1 cellular context compared by ENCODE assay signal in the genomic region with DNA sequence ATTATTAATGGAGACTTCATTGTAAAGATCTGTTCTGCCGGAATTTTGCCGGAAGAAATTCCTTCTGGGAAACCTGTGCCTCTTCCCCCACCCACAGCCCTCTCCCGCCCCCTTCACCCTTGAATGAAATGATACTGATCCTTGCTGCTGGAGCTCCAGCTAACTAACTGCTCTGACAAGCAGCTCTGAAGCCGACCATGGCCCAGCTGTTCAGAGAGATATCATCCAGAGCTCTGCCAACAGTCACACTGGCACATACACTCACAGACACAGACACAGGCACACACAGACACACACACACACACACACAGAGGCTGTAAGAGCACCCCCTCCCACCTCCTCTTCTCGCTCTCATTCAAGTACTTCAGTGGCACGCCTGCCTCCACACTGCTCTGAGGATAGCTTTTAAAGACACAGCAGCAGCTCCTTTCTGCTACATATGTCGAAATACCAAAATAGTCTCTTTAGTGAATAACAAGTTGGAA.
TF ChIP-seq lines count a peak whose summit lies in the region.

No MANE protein-coding gene starts in this region.

TF ChIP-seq in HEK293, 187 proteins besides CTCF, POLR2A, EP300 and RAD21 (continued from another document and continues in another):
- TF ChIP-seq, protein P1, sequence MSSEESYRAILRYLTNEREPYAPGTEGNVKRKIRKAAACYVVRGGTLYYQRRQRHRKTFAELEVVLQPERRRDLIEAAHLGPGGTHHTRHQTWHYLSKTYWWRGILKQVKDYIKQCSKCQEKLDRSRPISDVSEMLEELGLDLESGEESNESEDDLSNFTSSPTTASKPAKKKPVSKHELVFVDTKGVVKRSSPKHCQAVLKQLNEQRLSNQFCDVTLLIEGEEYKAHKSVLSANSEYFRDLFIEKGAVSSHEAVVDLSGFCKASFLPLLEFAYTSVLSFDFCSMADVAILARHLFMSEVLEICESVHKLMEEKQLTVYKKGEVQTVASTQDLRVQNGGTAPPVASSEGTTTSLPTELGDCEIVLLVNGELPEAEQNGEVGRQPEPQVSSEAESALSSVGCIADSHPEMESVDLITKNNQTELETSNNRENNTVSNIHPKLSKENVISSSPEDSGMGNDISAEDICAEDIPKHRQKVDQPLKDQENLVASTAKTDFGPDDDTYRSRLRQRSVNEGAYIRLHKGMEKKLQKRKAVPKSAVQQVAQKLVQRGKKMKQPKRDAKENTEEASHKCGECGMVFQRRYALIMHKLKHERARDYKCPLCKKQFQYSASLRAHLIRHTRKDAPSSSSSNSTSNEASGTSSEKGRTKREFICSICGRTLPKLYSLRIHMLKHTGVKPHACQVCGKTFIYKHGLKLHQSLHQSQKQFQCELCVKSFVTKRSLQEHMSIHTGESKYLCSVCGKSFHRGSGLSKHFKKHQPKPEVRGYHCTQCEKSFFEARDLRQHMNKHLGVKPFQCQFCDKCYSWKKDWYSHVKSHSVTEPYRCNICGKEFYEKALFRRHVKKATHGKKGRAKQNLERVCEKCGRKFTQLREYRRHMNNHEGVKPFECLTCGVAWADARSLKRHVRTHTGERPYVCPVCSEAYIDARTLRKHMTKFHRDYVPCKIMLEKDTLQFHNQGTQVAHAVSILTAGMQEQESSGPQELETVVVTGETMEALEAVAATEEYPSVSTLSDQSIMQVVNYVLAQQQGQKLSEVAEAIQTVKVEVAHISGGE (tag by site-specific recombination; conservative IDR thresholded peaks at IDR 0.05; ENCODE audit: low read depth), result no peak
- TF ChIP-seq ZNF214 (tag by site-specific recombination; IDR thresholded peaks at IDR 0.05; ENCODE audit: borderline replicate concordance), result no peak
- TF ChIP-seq TRIM28 (IDR thresholded peaks at IDR 0.05; ENCODE audit: borderline replicate concordance, low read length), result no peak
- TF ChIP-seq, protein P2, sequence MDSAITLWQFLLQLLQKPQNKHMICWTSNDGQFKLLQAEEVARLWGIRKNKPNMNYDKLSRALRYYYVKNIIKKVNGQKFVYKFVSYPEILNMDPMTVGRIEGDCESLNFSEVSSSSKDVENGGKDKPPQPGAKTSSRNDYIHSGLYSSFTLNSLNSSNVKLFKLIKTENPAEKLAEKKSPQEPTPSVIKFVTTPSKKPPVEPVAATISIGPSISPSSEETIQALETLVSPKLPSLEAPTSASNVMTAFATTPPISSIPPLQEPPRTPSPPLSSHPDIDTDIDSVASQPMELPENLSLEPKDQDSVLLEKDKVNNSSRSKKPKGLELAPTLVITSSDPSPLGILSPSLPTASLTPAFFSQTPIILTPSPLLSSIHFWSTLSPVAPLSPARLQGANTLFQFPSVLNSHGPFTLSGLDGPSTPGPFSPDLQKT (IDR thresholded peaks at IDR 0.05; ENCODE audit: borderline replicate concordance, low read depth, low read length), result no peak
- TF ChIP-seq ZNF157 (tag by site-specific recombination; IDR thresholded peaks at IDR 0.05), result no peak
- TF ChIP-seq, protein P3, sequence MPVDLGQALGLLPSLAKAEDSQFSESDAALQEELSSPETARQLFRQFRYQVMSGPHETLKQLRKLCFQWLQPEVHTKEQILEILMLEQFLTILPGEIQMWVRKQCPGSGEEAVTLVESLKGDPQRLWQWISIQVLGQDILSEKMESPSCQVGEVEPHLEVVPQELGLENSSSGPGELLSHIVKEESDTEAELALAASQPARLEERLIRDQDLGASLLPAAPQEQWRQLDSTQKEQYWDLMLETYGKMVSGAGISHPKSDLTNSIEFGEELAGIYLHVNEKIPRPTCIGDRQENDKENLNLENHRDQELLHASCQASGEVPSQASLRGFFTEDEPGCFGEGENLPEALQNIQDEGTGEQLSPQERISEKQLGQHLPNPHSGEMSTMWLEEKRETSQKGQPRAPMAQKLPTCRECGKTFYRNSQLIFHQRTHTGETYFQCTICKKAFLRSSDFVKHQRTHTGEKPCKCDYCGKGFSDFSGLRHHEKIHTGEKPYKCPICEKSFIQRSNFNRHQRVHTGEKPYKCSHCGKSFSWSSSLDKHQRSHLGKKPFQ (tag by site-specific recombination; IDR thresholded peaks at IDR 0.05), result no peak
- TF ChIP-seq ZNF23 (tag by site-specific recombination; IDR thresholded peaks at IDR 0.05; ENCODE audit: borderline replicate concordance), result no peak
- TF ChIP-seq ZNF239 (tag by site-specific recombination; IDR thresholded peaks at IDR 0.05), result no peak
- peak; percentile 42; the same call in 1 of the 2 replicates for TF ChIP-seq ZEB2 (tag by site-specific recombination; IDR thresholded peaks at IDR 0.05)
- TF ChIP-seq, protein P4, sequence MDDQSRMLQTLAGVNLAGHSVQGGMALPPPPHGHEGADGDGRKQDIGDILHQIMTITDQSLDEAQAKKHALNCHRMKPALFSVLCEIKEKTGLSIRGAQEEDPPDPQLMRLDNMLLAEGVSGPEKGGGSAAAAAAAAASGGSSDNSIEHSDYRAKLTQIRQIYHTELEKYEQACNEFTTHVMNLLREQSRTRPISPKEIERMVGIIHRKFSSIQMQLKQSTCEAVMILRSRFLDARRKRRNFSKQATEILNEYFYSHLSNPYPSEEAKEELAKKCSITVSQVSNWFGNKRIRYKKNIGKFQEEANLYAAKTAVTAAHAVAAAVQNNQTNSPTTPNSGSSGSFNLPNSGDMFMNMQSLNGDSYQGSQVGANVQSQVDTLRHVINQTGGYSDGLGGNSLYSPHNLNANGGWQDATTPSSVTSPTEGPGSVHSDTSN (CRISPR knock-in tag; IDR thresholded peaks at IDR 0.05), result no peak
- TF ChIP-seq EGR2 (tag by site-specific recombination; IDR thresholded peaks at IDR 0.05; ENCODE audit: low read depth), result peak; percentile 97
- TF ChIP-seq, protein P5, sequence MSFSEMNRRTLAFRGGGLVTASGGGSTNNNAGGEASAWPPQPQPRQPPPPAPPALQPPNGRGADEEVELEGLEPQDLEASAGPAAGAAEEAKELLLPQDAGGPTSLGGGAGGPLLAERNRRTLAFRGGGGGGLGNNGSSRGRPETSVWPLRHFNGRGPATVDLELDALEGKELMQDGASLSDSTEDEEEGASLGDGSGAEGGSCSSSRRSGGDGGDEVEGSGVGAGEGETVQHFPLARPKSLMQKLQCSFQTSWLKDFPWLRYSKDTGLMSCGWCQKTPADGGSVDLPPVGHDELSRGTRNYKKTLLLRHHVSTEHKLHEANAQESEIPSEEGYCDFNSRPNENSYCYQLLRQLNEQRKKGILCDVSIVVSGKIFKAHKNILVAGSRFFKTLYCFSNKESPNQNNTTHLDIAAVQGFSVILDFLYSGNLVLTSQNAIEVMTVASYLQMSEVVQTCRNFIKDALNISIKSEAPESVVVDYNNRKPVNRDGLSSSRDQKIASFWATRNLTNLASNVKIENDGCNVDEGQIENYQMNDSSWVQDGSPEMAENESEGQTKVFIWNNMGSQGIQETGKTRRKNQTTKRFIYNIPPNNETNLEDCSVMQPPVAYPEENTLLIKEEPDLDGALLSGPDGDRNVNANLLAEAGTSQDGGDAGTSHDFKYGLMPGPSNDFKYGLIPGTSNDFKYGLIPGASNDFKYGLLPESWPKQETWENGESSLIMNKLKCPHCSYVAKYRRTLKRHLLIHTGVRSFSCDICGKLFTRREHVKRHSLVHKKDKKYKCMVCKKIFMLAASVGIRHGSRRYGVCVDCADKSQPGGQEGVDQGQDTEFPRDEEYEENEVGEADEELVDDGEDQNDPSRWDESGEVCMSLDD (tag by site-specific recombination; IDR thresholded peaks at IDR 0.05), result peak; percentile 88
- TF ChIP-seq ZNF175 (tag by site-specific recombination; IDR thresholded peaks at IDR 0.05), result no peak
- TF ChIP-seq ZNF585B (tag by site-specific recombination; IDR thresholded peaks at IDR 0.05), result no peak
- peak; percentile 24; the same call in 1 of the 2 replicates for TF ChIP-seq ZNF394 (tag by site-specific recombination; IDR thresholded peaks at IDR 0.05; ENCODE audit: borderline replicate concordance)
- TF ChIP-seq, protein P6, sequence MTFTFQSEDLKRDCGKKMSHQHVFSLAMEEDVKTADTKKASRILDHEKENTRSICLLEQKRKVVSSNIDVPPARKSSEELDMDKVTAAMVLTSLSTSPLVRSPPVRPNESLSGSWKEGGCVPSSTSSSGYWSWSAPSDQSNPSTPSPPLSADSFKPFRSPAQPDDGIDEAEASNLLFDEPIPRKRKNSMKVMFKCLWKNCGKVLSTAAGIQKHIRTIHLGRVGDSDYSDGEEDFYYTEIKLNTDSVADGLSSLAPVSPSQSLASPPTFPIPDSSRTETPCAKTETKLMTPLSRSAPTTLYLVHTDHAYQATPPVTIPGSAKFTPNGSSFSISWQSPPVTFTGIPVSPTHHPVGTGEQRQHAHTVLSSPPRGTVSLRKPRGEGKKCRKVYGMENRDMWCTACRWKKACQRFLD (tag by site-specific recombination; IDR thresholded peaks at IDR 0.05), result no peak
- TF ChIP-seq ZNF341 (tag by site-specific recombination; IDR thresholded peaks at IDR 0.05; ENCODE audit: low read depth), result peak; percentile 55
- TF ChIP-seq ZNF660 (tag by site-specific recombination; IDR thresholded peaks at IDR 0.05), result no peak
- peak; percentile 80 for TF ChIP-seq ZBTB21 (tag by site-specific recombination; IDR thresholded peaks at IDR 0.05)
- TF ChIP-seq TCF7L2 (IDR thresholded peaks at IDR 0.05; ENCODE audit: borderline replicate concordance, low read depth, low read length), result no peak
- TF ChIP-seq ZNF354C (tag by site-specific recombination; IDR thresholded peaks at IDR 0.05; ENCODE audit: borderline replicate concordance, low read depth), result no peak
- TF ChIP-seq GLI4 (tag by site-specific recombination; IDR thresholded peaks at IDR 0.05), result peak; percentile 88; the same call in 1 of the 2 replicates
- TF ChIP-seq ZNF610 (tag by site-specific recombination; IDR thresholded peaks at IDR 0.05; ENCODE audit: borderline replicate concordance), result peak; percentile 49; the same call in 1 of the 2 replicates
- TF ChIP-seq, protein P7, sequence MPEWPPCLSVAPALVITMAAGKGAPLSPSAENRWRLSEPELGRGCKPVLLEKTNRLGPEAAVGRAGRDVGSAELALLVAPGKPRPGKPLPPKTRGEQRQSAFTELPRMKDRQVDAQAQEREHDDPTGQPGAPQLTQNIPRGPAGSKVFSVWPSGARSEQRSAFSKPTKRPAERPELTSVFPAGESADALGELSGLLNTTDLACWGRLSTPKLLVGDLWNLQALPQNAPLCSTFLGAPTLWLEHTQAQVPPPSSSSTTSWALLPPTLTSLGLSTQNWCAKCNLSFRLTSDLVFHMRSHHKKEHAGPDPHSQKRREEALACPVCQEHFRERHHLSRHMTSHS (tag by site-specific recombination; IDR thresholded peaks at IDR 0.05), result no peak
- TF ChIP-seq, protein P8, sequence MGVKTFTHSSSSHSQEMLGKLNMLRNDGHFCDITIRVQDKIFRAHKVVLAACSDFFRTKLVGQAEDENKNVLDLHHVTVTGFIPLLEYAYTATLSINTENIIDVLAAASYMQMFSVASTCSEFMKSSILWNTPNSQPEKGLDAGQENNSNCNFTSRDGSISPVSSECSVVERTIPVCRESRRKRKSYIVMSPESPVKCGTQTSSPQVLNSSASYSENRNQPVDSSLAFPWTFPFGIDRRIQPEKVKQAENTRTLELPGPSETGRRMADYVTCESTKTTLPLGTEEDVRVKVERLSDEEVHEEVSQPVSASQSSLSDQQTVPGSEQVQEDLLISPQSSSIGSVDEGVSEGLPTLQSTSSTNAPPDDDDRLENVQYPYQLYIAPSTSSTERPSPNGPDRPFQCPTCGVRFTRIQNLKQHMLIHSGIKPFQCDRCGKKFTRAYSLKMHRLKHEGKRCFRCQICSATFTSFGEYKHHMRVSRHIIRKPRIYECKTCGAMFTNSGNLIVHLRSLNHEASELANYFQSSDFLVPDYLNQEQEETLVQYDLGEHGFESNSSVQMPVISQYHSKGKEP (tag by site-specific recombination; IDR thresholded peaks at IDR 0.05), result no peak
- TF ChIP-seq, protein P9, sequence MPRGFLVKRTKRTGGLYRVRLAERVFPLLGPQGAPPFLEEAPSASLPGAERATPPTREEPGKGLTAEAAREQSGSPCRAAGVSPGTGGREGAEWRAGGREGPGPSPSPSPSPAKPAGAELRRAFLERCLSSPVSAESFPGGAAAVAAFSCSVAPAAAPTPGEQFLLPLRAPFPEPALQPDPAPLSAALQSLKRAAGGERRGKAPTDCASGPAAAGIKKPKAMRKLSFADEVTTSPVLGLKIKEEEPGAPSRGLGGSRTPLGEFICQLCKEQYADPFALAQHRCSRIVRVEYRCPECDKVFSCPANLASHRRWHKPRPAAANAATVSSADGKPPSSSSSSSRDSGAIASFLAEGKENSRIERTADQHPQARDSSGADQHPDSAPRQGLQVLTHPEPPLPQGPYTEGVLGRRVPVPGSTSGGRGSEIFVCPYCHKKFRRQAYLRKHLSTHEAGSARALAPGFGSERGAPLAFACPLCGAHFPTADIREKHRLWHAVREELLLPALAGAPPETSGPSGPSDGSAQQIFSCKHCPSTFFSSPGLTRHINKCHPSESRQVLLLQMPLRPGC (tag by site-specific recombination; IDR thresholded peaks at IDR 0.05), result peak; percentile 19; the same call in 1 of the 2 replicates
- no peak for TF ChIP-seq ZBTB7A (tag by site-specific recombination; IDR thresholded peaks at IDR 0.05; ENCODE audit: low read depth)
- TF ChIP-seq ZNF76 (tag by site-specific recombination; IDR thresholded peaks at IDR 0.05; ENCODE audit: borderline replicate concordance, low read depth), result peak; percentile 29; the same call in 1 of the 2 replicates
- TF ChIP-seq, protein P10, sequence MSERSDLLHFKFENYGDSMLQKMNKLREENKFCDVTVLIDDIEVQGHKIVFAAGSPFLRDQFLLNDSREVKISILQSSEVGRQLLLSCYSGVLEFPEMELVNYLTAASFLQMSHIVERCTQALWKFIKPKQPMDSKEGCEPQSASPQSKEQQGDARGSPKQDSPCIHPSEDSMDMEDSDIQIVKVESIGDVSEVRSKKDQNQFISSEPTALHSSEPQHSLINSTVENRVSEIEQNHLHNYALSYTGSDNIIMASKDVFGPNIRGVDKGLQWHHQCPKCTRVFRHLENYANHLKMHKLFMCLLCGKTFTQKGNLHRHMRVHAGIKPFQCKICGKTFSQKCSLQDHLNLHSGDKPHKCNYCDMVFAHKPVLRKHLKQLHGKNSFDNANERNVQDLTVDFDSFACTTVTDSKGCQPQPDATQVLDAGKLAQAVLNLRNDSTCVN (tag by site-specific recombination; optimal IDR thresholded peaks at IDR 0.05), result no peak
- 0 out of 2 replicates have a peak, but pooled peaks have one; percentile 25 for TF ChIP-seq ZNF843 (tag by site-specific recombination; IDR thresholded peaks at IDR 0.05)
